2 cellular contexts compared by ENCODE assay signal in the genomic region with DNA sequence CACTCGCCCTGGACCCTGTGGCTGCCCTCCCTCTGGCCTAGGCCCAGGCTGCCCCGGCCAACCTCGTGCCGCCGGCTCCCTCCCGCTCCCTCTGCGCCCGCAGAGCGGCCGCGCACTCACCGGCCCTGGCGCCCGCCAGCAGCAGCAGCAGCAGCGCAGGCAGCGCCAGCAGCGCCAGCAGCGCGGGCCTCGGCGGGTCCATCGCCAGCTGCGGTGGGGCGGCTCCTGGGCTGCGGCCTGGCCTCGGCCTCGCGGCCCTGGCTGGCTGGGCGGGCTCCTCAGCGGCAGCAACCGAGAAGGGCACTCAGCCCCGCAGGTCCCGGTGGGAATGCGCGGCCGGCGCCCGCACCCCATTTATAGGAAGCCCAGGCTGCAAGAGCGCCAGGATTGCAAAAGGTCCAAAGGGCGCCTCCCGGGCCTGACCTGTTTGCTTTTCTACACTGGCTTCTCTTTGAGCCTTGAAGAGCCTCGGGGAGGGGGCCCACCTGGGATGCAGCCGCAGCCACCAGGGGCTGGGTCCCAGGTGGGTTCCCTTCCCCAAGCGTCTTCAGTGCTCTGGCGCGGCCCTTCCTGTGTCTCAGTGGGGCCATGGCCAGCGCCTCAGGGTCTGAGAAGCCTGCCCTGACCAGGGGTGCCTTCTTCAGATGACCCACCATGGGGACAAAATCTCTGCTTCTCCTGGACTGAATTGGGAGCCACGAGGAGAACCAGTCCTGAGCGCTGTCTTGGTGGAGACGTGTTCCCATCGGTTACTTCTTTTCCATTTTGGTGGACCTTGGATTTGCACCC.
TF ChIP-seq lines count a peak whose summit lies in the region.

APOB (minus strand) TSS at position 330 of the 789 bp plus-strand sequence; CDS start at position 202, 128 bp downstream.

TF ChIP-seq in endothelial cell of umbilical vein, 7 proteins besides CTCF, POLR2A, EP300 and RAD21:
- TF ChIP-seq JUN (IDR thresholded peaks at IDR 0.05; ENCODE audit: borderline replicate concordance, insufficient read depth, insufficient read length, low read depth) (no peak), EZH2 (IDR thresholded peaks at IDR 0.05; ENCODE audit: borderline replicate concordance, low read depth, low read length, severe bottlenecking) (peak; percentile 56), MYC (IDR thresholded peaks at IDR 0.05; ENCODE audit: low read depth, low read length) (no peak)

TF ChIP-seq in GM12891, 5 proteins besides CTCF, POLR2A, EP300 and RAD21:
- TF ChIP-seq SPI1 (IDR thresholded peaks at IDR 0.05; ENCODE audit: low read depth, low read length): no peak
- TF ChIP-seq POU2F2 (IDR thresholded peaks at IDR 0.05; ENCODE audit: low read depth, low read length): no peak
- no peak for TF ChIP-seq PAX5 (IDR thresholded peaks at IDR 0.05; ENCODE audit: insufficient read depth, low read length, severe bottlenecking)
- no peak for TF ChIP-seq POLR2AphosphoS5 (IDR thresholded peaks at IDR 0.05; ENCODE audit: low read depth, low read length)
- TF ChIP-seq TAF1 (IDR thresholded peaks at IDR 0.05; ENCODE audit: low read depth, low read length): no peak
TF ChIP-seq in GM12891: peak in this region for 0.
